Comparison of ENCODE assay signal across 9 cellular contexts in genomic region chr3:152322756-152323155, GRCh38. TPM values are rescaled to one million over a fixed set of nuclear protein-coding genes. Genes with fewer than 3 reads are reported as not detected.
DNase-seq lines count a peak whose midpoint lies in the region; ATAC-seq, FAIRE-seq and TF ChIP-seq lines count a peak whose summit lies in the region.
"Had no signal": no experiment of that assay in that cellular context is flagged by ENCODE, and none has a peak within 500 bp of the region (broad histone marks: within the 10 kb centered on the region; RNA-seq: fewer than 3 reads in every experiment).

No MANE protein-coding gene starts in this region.

- H3K4me1 Mint-ChIP-seq in activated CD4-positive, alpha-beta memory T cell treated with anti-CD3 and anti-CD28 coated beads, Interleukin-2, amount 10 ng/mL, durations not matched to agents 7 days and 5 days = peaks cover 73% of the 10 kb centered on the region

- FAIRE-seq in pancreas (lab: Jason Lieb, UNC) = no peak
- FAIRE-seq: endometrium had no signal

- H3K36me3 Mint-ChIP-seq in activated CD4-positive, alpha-beta memory T cell treated with anti-CD3 and anti-CD28 coated beads, Interleukin-2, amount 10 ng/mL, durations not matched to agents 7 days and 5 days (ENCODE audit: low read depth) = peaks cover 44% of the 10 kb centered on the region

- H3K27ac ChIP-seq in pancreas (no peak overlapping the region), A673 (ENCODE audit: low read depth, low read length, poor library complexity, severe bottlenecking) (no peak overlapping the region)

- H3K4me1 ChIP-seq in pancreas (peaks cover 19 to 49% (median 38%) of the 10 kb centered on the region in 3 donors), A673 (ENCODE audit: insufficient read depth, low read length, poor library complexity, severe bottlenecking) (peaks cover 57% of the 10 kb centered on the region)

- H3K27me3 Mint-ChIP-seq in activated CD4-positive, alpha-beta memory T cell treated with anti-CD3 and anti-CD28 coated beads, Interleukin-2, amount 10 ng/mL, durations not matched to agents 7 days and 5 days = no peaks in the 10 kb centered on the region

- H3K36me3 ChIP-seq in pancreas (no peaks in the 10 kb centered on the region), A673 (ENCODE audit: insufficient read depth, low read length, poor library complexity, severe bottlenecking) (no peaks in the 10 kb centered on the region)

- H3K9me3 Mint-ChIP-seq in activated CD4-positive, alpha-beta memory T cell treated with anti-CD3 and anti-CD28 coated beads, Interleukin-2, amount 10 ng/mL, durations not matched to agents 7 days and 5 days = no peaks in the 10 kb centered on the region

- no peaks in the 10 kb centered on the region for H3K27me3 ChIP-seq in pancreas
- no peaks in the 10 kb centered on the region for H3K27me3 ChIP-seq in A673 (replicated peaks; ENCODE audit: insufficient read depth, low read depth, low read length, poor library complexity)

- H3K4me3 ChIP-seq in pancreas = no peak overlapping the region
- H3K4me3 ChIP-seq in A673 (ENCODE audit: low read depth, low read length, poor library complexity, severe bottlenecking) = no peak overlapping the region

- 10 to 18% methylated on average over 1 of the region's 1 CpG for WGBS in pancreas, 2 donors

- peak; percentile 29 for DNase-seq in activated CD4-positive, alpha-beta memory T cell treated with anti-CD3 and anti-CD28 coated beads, Interleukin-2, amount 10 ng/mL, durations not matched to agents 7 days and 5 days
- DNase-seq in pancreas = no peak
- no peak for DNase-seq in A673 (ENCODE audit: low spot score)
- no peak for DNase-seq in dedifferentiated amniotic fluid mesenchymal stem cell (ENCODE audit: extremely low spot score)
- no peak for DNase-seq in stimulated activated CD4-positive, alpha-beta T cell treated with anti-CD3 and anti-CD28 coated beads, Interleukin-4, amount 100 ng/mL, for 1 hour

- intact Hi-C loops in pancreas (cut with DNase I) (no loop called here), A673 (cut with micrococcal nuclease; ENCODE audit: unreplicated experiment) (no loop called here)

- ATAC-seq in GM19023 (IDR thresholded peaks at IDR 0.05; ENCODE audit: unreplicated experiment) (peak; percentile 54), HG02943 (IDR thresholded peaks at IDR 0.05; ENCODE audit: low read depth, unreplicated experiment) (peak; percentile 57), pancreas (peak in 3 of 4 donors; percentile 45 to 60 (median 57)), SK-N-SH treated with all-trans-retinoic acid at 6 μM for 48 hours (no peak)

- H3K4me3 Mint-ChIP-seq in activated CD4-positive, alpha-beta memory T cell treated with anti-CD3 and anti-CD28 coated beads, Interleukin-2, amount 10 ng/mL, durations not matched to agents 7 days and 5 days = peak overlapping the region; percentile 50

- BruUV-seq in A673 (replicated peaks; lab: Mats Ljungman, UMichigan) = no TSS peak

- POLR2A ChIA-PET in activated CD4-positive, alpha-beta memory T cell treated with anti-CD3 and anti-CD28 coated beads, Interleukin-2, amount 10 ng/mL, durations not matched to agents 7 days and 5 days (lab: Charles Lee) = no interaction called here
- POLR2A ChIA-PET in A673 (lab: Charles Lee; ENCODE audit: low non-redundant PET) = no interaction called here

- CTCF ChIA-PET in activated CD4-positive, alpha-beta memory T cell treated with anti-CD3 and anti-CD28 coated beads, Interleukin-2, amount 10 ng/mL, durations not matched to agents 7 days and 5 days (lab: Charles Lee) = no interaction called here
- CTCF ChIA-PET in A673 (lab: Charles Lee) = no interaction called here

- TF ChIP-seq CTCF in pancreas (IDR thresholded peaks at IDR 0.05) = no peak
- no peak for TF ChIP-seq CTCF in A673 (conservative IDR thresholded peaks at IDR 0.05; ENCODE audit: low read depth, low read length)

- H3K27ac Mint-ChIP-seq in activated CD4-positive, alpha-beta memory T cell treated with anti-CD3 and anti-CD28 coated beads, Interleukin-2, amount 10 ng/mL, durations not matched to agents 7 days and 5 days = peak overlapping the region; percentile 61

- no peaks in the 10 kb centered on the region for H3K9me3 ChIP-seq in pancreas
- peaks cover 6% of the 10 kb centered on the region for H3K9me3 ChIP-seq in A673 (ENCODE audit: low read depth, low read length, poor library complexity, severe bottlenecking)

TF ChIP-seq in SK-N-SH treated with all-trans-retinoic acid at 6 μM for 48 hours, 23 proteins besides CTCF, POLR2A, EP300 and RAD21:
- no peak for TF ChIP-seq ZNF565 (CRISPR knock-in tag; conservative IDR thresholded peaks at IDR 0.05; ENCODE audit: low read depth)
- TF ChIP-seq SNAI2 (CRISPR knock-in tag; IDR thresholded peaks at IDR 0.05) = no peak
- TF ChIP-seq, protein P1, sequence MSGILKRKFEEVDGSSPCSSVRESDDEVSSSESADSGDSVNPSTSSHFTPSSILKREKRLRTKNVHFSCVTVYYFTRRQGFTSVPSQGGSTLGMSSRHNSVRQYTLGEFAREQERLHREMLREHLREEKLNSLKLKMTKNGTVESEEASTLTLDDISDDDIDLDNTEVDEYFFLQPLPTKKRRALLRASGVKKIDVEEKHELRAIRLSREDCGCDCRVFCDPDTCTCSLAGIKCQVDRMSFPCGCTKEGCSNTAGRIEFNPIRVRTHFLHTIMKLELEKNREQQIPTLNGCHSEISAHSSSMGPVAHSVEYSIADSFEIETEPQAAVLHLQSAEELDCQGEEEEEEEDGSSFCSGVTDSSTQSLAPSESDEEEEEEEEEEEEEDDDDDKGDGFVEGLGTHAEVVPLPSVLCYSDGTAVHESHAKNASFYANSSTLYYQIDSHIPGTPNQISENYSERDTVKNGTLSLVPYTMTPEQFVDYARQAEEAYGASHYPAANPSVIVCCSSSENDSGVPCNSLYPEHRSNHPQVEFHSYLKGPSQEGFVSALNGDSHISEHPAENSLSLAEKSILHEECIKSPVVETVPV (CRISPR knock-in tag; IDR thresholded peaks at IDR 0.05) = no peak
- TF ChIP-seq ISL1 (CRISPR knock-in tag; IDR thresholded peaks at IDR 0.05) = no peak
- TF ChIP-seq RARB (CRISPR knock-in tag; IDR thresholded peaks at IDR 0.05) = no peak
- no peak for TF ChIP-seq OSR1 (CRISPR knock-in tag; IDR thresholded peaks at IDR 0.05)
- no peak for TF ChIP-seq ARNTL (CRISPR knock-in tag; IDR thresholded peaks at IDR 0.05; ENCODE audit: borderline replicate concordance, low read depth)
- TF ChIP-seq BACH2 (CRISPR knock-in tag; IDR thresholded peaks at IDR 0.05; ENCODE audit: borderline replicate concordance) = no peak
- TF ChIP-seq TCF4 (CRISPR knock-in tag; IDR thresholded peaks at IDR 0.05; ENCODE audit: borderline replicate concordance) = no peak
- no peak for TF ChIP-seq CREB5 (CRISPR knock-in tag; IDR thresholded peaks at IDR 0.05; ENCODE audit: low read depth)

RNA-seq across cellular contexts. Expression of gene MBNL1, which starts 54.0 kb away (rescaled TPM):
- total RNA-seq in activated CD4-positive, alpha-beta memory T cell treated with anti-CD3 and anti-CD28 coated beads, Interleukin-2, amount 10 ng/mL, durations not matched to agents 7 days and 5 days = 100 to 1,000 TPM; 289 to 305 TPM
- total RNA-seq in pancreas = 10 to 100 TPM; 30.5 to 73.2 (median 49.2) TPM
- 10 to 100 TPM; 15.2 to 22.2 TPM for polyA plus RNA-seq in pancreas
- total RNA-seq in A673 (2021) = 99.6 and 117 TPM in 2 replicates
